13 cellular contexts compared by ENCODE assay signal in genomic region chr11:64983339-64983738, GRCh38. TPM values are rescaled to one million over a fixed set of nuclear protein-coding genes. Genes with fewer than 3 reads are reported as not detected.
DNase-seq lines count a peak whose midpoint lies in the region; ATAC-seq, FAIRE-seq and TF ChIP-seq lines count a peak whose summit lies in the region.
"Not testable (repeated sequence)": the region's sequence is repeated elsewhere in the genome, so short reads cannot be mapped to it uniquely, and the experiment has no call there.
"Had no signal": no experiment of that assay in that cellular context is flagged by ENCODE, and none has a peak within 500 bp of the region (broad histone marks: within the 10 kb centered on the region; RNA-seq: fewer than 3 reads in every experiment).

No MANE protein-coding gene starts in this region.

- not testable (repeated sequence) for H3K27me3 Mint-ChIP-seq in WTC11 (ENCODE audit: low read depth); activated B cell treated with CpG ODN at 0.5 μM for 24 hours

- FAIRE-seq in G401.6 (lab: Jason Lieb, UNC): peak; percentile 86
- peak; percentile 37 for FAIRE-seq in endometrium (lab: Jason Lieb, UNC)

- not testable (repeated sequence) for H3K9me3 Mint-ChIP-seq in WTC11, activated B cell treated with CpG ODN at 0.5 μM for 24 hours

- intact Hi-C loops in activated B cell treated with CpG ODN at 0.5 μM for 24 hours (cut with micrococcal nuclease): not testable (repeated sequence)

- POLR2A ChIA-PET in WTC11 (lab: Charles Lee); activated B cell treated with CpG ODN at 0.5 μM for 24 hours (lab: Charles Lee): not testable (repeated sequence)

- CTCF ChIA-PET in WTC11 (lab: Charles Lee): interaction anchor here (1.3 kb wide), 1 partner anchor 31 kb away, joined by 3 read pairs; no protein-coding TSS in a partner anchor
- CTCF ChIA-PET in activated B cell treated with CpG ODN at 0.5 μM for 24 hours (lab: Charles Lee): not testable (repeated sequence)

- H3K4me1 Mint-ChIP-seq in WTC11: not testable (repeated sequence)
- peaks cover 38% of the 10 kb centered on the region for H3K4me1 Mint-ChIP-seq in activated B cell treated with CpG ODN at 0.5 μM for 24 hours

- not testable (repeated sequence) for H3K27ac Mint-ChIP-seq in WTC11
- H3K27ac Mint-ChIP-seq in activated B cell treated with CpG ODN at 0.5 μM for 24 hours: peak overlapping the region; percentile 24

- not testable (repeated sequence) for ATAC-seq in WTC11; activated B cell treated with CpG ODN at 0.5 μM for 24 hours (ENCODE audit: low read depth)

- DNase-seq in WTC11 (ENCODE audit: low spot score); activated B cell treated with CpG ODN at 0.5 μM for 24 hours: not testable (repeated sequence)

- not testable (repeated sequence) for H3K4me3 Mint-ChIP-seq in WTC11, activated B cell treated with CpG ODN at 0.5 μM for 24 hours

- TF ChIP-seq CTCF in WTC11 (IDR thresholded peaks at IDR 0.05); activated B cell treated with CpG ODN at 0.5 μM for 24 hours (IDR thresholded peaks at IDR 0.05): not testable (repeated sequence)

- H3K36me3 Mint-ChIP-seq in WTC11; activated B cell treated with CpG ODN at 0.5 μM for 24 hours (ENCODE audit: low read depth): not testable (repeated sequence)

TF ChIP-seq in WTC11, 78 proteins besides CTCF, POLR2A, EP300 and RAD21:
- TF ChIP-seq HMGA2 (CRISPR knock-in tag; IDR thresholded peaks at IDR 0.05): peak; percentile 100

RNA-seq across cellular contexts. Expression of gene MAJIN, which starts 11.4 kb away (rescaled TPM):
- total RNA-seq in WTC11 (2021): not detected in 3 replicates
- 0.20 and 1.5 TPM in 2 replicates for total RNA-seq in activated B cell treated with CpG ODN at 0.5 μM for 24 hours
- total RNA-seq: A172; A673; Caco-2; Calu3; CD4-positive, CD25-positive, alpha-beta regulatory T cell; CD8-positive, alpha-beta memory T cell; CD8-positive, alpha-beta T cell; Daoy had no signal

RNA-seq across cellular contexts. Expression of gene BATF2, which starts 13.4 kb away (rescaled TPM):
- 1.3 to 3.2 TPM (median 2.2 TPM) in 3 replicates for total RNA-seq in WTC11 (2021)
- total RNA-seq in activated B cell treated with CpG ODN at 0.5 μM for 24 hours: 0.07 and 0.24 TPM in 2 replicates
- total RNA-seq: A673; CD4-positive, alpha-beta T cell; CD4-positive, CD25-positive, alpha-beta regulatory T cell; CD8-positive, alpha-beta T cell; Daoy had no signal

RNA-seq across cellular contexts. Expression of gene ARL2, which starts 30.6 kb away (rescaled TPM):
- total RNA-seq in WTC11 (2021) (171 to 248 TPM (median 235 TPM) in 3 replicates), activated B cell treated with CpG ODN at 0.5 μM for 24 hours (65.6 and 79.4 TPM in 2 replicates)

RNA-seq across cellular contexts. Expression of gene SNX15, which starts 43.9 kb away (rescaled TPM):
- total RNA-seq in WTC11 (2021) (16.7 to 19.6 TPM (median 17.6 TPM) in 3 replicates), activated B cell treated with CpG ODN at 0.5 μM for 24 hours (17.3 and 19.3 TPM in 2 replicates)

RNA-seq across cellular contexts. Expression of gene GPHA2, which starts 47.6 kb away (rescaled TPM):
- total RNA-seq in WTC11 (2021) (1.0 to 1.6 TPM (median 1.6 TPM) in 3 replicates), activated B cell treated with CpG ODN at 0.5 μM for 24 hours (0.33 and 0.71 TPM in 2 replicates)
- total RNA-seq: A172; A673; Caco-2; Calu3; CD4-positive, CD25-positive, alpha-beta regulatory T cell; CD8-positive, alpha-beta memory T cell; CD8-positive, alpha-beta T cell; Daoy had no signal
